In the genomic region with DNA sequence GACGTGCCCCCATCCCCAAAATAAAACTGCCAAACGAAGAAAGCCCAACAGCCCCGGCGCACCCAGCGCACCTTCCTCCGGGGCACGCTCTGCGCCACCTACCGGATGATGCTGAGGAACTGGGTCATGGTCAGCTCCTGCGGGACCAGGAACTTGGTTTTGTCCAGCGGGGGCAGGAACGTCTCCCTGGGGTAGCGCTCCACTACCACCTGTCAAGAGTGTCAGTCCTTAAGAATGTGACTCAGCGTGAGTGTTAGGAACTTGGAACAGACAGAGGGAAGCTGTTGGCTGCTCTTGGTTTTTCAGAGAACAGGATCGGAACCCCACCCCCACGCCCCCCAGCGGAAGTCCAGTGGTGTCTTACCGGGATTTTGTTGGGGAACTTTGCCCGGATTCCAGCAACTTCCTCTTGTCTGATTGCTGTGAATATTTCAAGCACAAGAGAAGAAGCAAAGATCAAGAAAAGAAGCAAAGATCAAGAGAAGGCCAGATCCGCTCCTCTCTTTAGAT, we compare ENCODE assay signal across 8 cellular contexts. TPM values are rescaled to one million over a fixed set of nuclear protein-coding genes. Genes with fewer than 3 reads are reported as not detected.
DNase-seq lines count a peak whose midpoint lies in the region; ATAC-seq and TF ChIP-seq lines count a peak whose summit lies in the region.

No MANE protein-coding gene starts in this region.

- H4K20me1 ChIP-seq in OCI-LY7 (ENCODE audit: insufficient read depth, low read length) (no peaks in the 10 kb centered on the region), fibroblast of lung (ENCODE audit: control insufficient read depth, extremely low read depth, insufficient read depth, low read length) (no peaks in the 10 kb centered on the region)

- H3K4me1 Mint-ChIP-seq in activated T-cell treated with anti-CD3 and anti-CD28 coated beads, Interleukin-2, amount 50 U/mL, for 4 hours (ENCODE audit: low read depth), result peaks cover 3% of the 10 kb centered on the region
- peaks cover 6% of the 10 kb centered on the region in 2 donors for H3K4me1 Mint-ChIP-seq in natural killer cell

- H3K4me3 Mint-ChIP-seq in activated T-cell treated with anti-CD3 and anti-CD28 coated beads, Interleukin-2, amount 50 U/mL, for 4 hours, result peak overlapping the region; percentile 58
- peak overlapping the region; percentile 66 for H3K4me3 Mint-ChIP-seq in natural killer cell

- H3K27ac Mint-ChIP-seq in natural killer cell, result no peak overlapping the region

- H3K4me2 ChIP-seq in OCI-LY7 (ENCODE audit: low read length) (no peak overlapping the region), fibroblast of lung (ENCODE audit: extremely low read depth, insufficient read depth, low read length) (peak overlapping the region; percentile 11)

- no peaks in the 10 kb centered on the region for H3K4me1 ChIP-seq in OCI-LY7 (ENCODE audit: insufficient read depth, low read length, poor library complexity, severe bottlenecking)
- no peaks in the 10 kb centered on the region for H3K4me1 ChIP-seq in fibroblast of lung (ENCODE audit: control insufficient read depth, extremely low read depth, insufficient read depth, low read length)

- H3K9me3 Mint-ChIP-seq in activated T-cell treated with anti-CD3 and anti-CD28 coated beads, Interleukin-2, amount 50 U/mL, for 4 hours, result no peaks in the 10 kb centered on the region
- no peaks in the 10 kb centered on the region for H3K9me3 Mint-ChIP-seq in natural killer cell

- POLR2A ChIA-PET in OCI-LY7 (lab: Charles Lee), result interaction anchor here (0.7 kb wide), 2 partner anchors 8 to 1461 kb away, joined by 4 to 5 read pairs; no protein-coding TSS in a partner anchor

- H3K36me3 ChIP-seq in OCI-LY7 (ENCODE audit: insufficient read depth, low read length) (no peaks in the 10 kb centered on the region), fibroblast of lung (ENCODE audit: control insufficient read depth, insufficient read depth, low read length) (no peaks in the 10 kb centered on the region)

- CTCF ChIA-PET in OCI-LY7 (lab: Charles Lee; ENCODE audit: unreplicated experiment), result no interaction called here

- no TSS peak for BruUV-seq in OCI-LY7 (replicated peaks; lab: Mats Ljungman, UMichigan)

- no peaks in the 10 kb centered on the region for H3K36me3 Mint-ChIP-seq in activated T-cell treated with anti-CD3 and anti-CD28 coated beads, Interleukin-2, amount 50 U/mL, for 4 hours (ENCODE audit: insufficient read depth)
- no peaks in the 10 kb centered on the region for H3K36me3 Mint-ChIP-seq in natural killer cell

- no peak overlapping the region for H2AFZ ChIP-seq in OCI-LY7 (ENCODE audit: low read length)
- peak overlapping the region; percentile 42 for H2AFZ ChIP-seq in fibroblast of lung (ENCODE audit: low read length)

- no peaks in the 10 kb centered on the region for H3K27me3 ChIP-seq in fibroblast of lung (ENCODE audit: control insufficient read depth, insufficient read depth, low read length)

- no peaks in the 10 kb centered on the region for H3K9me2 ChIP-seq in OCI-LY7 (ENCODE audit: insufficient read depth, low read length)

- peaks cover 8% of the 10 kb centered on the region for H3K27me3 Mint-ChIP-seq in activated T-cell treated with anti-CD3 and anti-CD28 coated beads, Interleukin-2, amount 50 U/mL, for 4 hours (ENCODE audit: low read depth)
- no peaks in the 10 kb centered on the region for H3K27me3 Mint-ChIP-seq in natural killer cell (ENCODE audit: low read depth in 2 of 2)

- H3K9ac ChIP-seq in fibroblast of lung (ENCODE audit: insufficient read depth, low read length), result no peak overlapping the region

- intact Hi-C loops in OCI-LY7 (cut with micrococcal nuclease; ENCODE audit: unreplicated experiment) (no loop called here), natural killer cell (cut with micrococcal nuclease) (loop anchor here (1.0 kb wide), 3 partner anchors 102 to 467 kb away; no protein-coding TSS in a partner anchor)

- no peak for DNase-seq in OCI-LY7 (ENCODE audit: low spot score)
- peak; percentile 27 for DNase-seq in activated T-cell treated with anti-CD3 and anti-CD28 coated beads, Interleukin-2, amount 50 U/mL, for 4 hours
- peak; percentile 88 to 91 for DNase-seq in fibroblast of lung (ENCODE audit: low read depth in 2 of 2)
- DNase-seq in natural killer cell, result peak; percentile 39
- peak in 4 of 6 experiments; percentile 10 to 63 (median 40) for DNase-seq in stimulated activated naive CD4-positive, alpha-beta T cell (lab: John Stamatoyannopoulos, UW)
- no peak for DNase-seq in NK-92 treated with Interleukin-12 subunit alpha and Interleukin-12 subunit beta, amount 100 ng/mL, for 24 hours (lab: John Stamatoyannopoulos, UW)

- H3K4me3 ChIP-seq in OCI-LY7 (ENCODE audit: low read depth, low read length, poor library complexity, severe bottlenecking) (no peak overlapping the region), fibroblast of lung (replicated peaks in 1 of 4; ENCODE audit: control extremely low read depth in 1 of 4, insufficient read depth in 1 of 4, low read depth in 3 of 4, low read length in 4 of 4) (peak overlapping the region in 2 of 4 experiments; percentile 46 to 63)

- TF ChIP-seq CTCF in OCI-LY7 (conservative IDR thresholded peaks at IDR 0.05; ENCODE audit: low read length) (0 out of 2 replicates have a peak, but pooled peaks have one; percentile 39), fibroblast of lung (conservative IDR thresholded peaks at IDR 0.05 in 1 of 2, IDR thresholded peaks at IDR 0.05 in 1 of 2; ENCODE audit: low read depth in 1 of 2, low read length in 2 of 2) (peak; percentile 78), natural killer cell (IDR thresholded peaks at IDR 0.05) (peak; percentile 78)

- H3K27ac ChIP-seq in OCI-LY7 (ENCODE audit: low read depth, low read length, poor library complexity, severe bottlenecking) (no peak overlapping the region), fibroblast of lung (ENCODE audit: insufficient read depth, low read length) (peak overlapping the region; percentile 8)

- H3K9me3 ChIP-seq in OCI-LY7 (ENCODE audit: low read length) (no peaks in the 10 kb centered on the region), fibroblast of lung (ENCODE audit: control insufficient read depth, insufficient read depth, low read depth, low read length) (no peaks in the 10 kb centered on the region)

- ATAC-seq in GM18517 (IDR thresholded peaks at IDR 0.05; ENCODE audit: unreplicated experiment) (peak; percentile 85), HG02885 (IDR thresholded peaks at IDR 0.05; ENCODE audit: poor library complexity, unreplicated experiment) (peak; percentile 92), natural killer cell (peak; percentile 60 to 85 (median 76))
- ATAC-seq in activated T-cell treated with anti-CD3 and anti-CD28 coated beads, Interleukin-2, amount 50 U/mL, for 4 hours, result peak; percentile 67 to 81

- H3K79me2 ChIP-seq in OCI-LY7 (ENCODE audit: insufficient read depth, low read depth, low read length) (no peaks in the 10 kb centered on the region), fibroblast of lung (ENCODE audit: control insufficient read depth, insufficient read depth, low read length) (no peaks in the 10 kb centered on the region)

RNA-seq across cellular contexts. Expression of a gene that starts 0.4 kb away (rescaled TPM):
- total RNA-seq in OCI-LY7 (2014; rRNA removed; shearing (Covaris generic)), result not detected in 2 replicates
- not detected in 2 replicates for total RNA-seq in OCI-LY7 (2022)
- not detected for total RNA-seq in activated T-cell treated with anti-CD3 and anti-CD28 coated beads, Interleukin-2, amount 50 U/mL, for 4 hours
- total RNA-seq in fibroblast of lung, result 0.26 and 0.66 TPM in 2 replicates
- 0.53 and 0.61 TPM in 2 replicates for polyA plus RNA-seq in fibroblast of lung
- 0.40 and 0.62 TPM in 2 replicates for polyA plus RNA-seq in fibroblast of lung (2012)
- polyA minus RNA-seq in fibroblast of lung (ENCODE audit: low replicate concordance), result not detected in 2 replicates
- not detected for total RNA-seq in natural killer cell

RNA-seq across cellular contexts. Expression of a gene that starts 40.9 kb away (rescaled TPM):
- not detected in 2 replicates for total RNA-seq in OCI-LY7 (2014; rRNA removed; shearing (Covaris generic))
- not detected in 2 replicates for total RNA-seq in OCI-LY7 (2022)
- not detected for total RNA-seq in activated T-cell treated with anti-CD3 and anti-CD28 coated beads, Interleukin-2, amount 50 U/mL, for 4 hours
- total RNA-seq in fibroblast of lung, result not detected in 2 replicates
- not detected in 2 replicates for polyA plus RNA-seq in fibroblast of lung
- not detected in 2 replicates for polyA plus RNA-seq in fibroblast of lung (2012)
- polyA minus RNA-seq in fibroblast of lung (ENCODE audit: low replicate concordance), result not detected in 2 replicates
- not detected for total RNA-seq in natural killer cell

Comparison
In these comparisons a context has a peak if more than half of its experiments do, and no peak if none do; other contexts are left out.
1. DNase-seq: peak in activated T-cell treated with anti-CD3 and anti-CD28 coated beads, Interleukin-2, amount 50 U/mL, for 4 hours (single experiment), fibroblast of lung (2 of 2), natural killer cell (single experiment) and stimulated activated naive CD4-positive, alpha-beta T cell (4 of 6); none in OCI-LY7 (single experiment) and NK-92 treated with Interleukin-12 subunit alpha and Interleukin-12 subunit beta, amount 100 ng/mL, for 24 hours (single experiment).
2. Peak in every context shown above with its lines, with median percentiles within 50 percentile points of each other: ATAC-seq and CTCF ChIP-seq.